8 cellular contexts compared by ENCODE assay signal in the genomic region with DNA sequence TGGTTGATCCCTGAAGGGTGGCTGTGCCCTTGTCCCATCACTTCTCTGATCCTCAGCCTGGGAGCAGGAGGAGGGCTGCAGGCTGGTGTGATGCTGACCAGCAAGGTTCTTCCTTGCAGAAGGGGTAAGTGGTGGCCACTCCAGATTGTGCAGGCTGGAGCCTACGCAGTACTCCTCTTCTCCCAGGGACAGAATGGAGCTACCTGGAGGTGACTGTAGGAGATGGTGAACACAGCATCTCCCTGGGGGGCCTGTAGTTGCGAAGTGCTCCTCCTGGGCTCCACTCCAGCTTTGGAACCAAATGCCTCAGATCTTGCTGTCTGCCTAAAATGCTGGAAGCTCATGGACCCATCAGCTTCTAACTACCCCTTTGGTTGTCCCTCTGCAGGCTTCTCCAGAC.
"Had no signal": no experiment of that assay in that cellular context is flagged by ENCODE, and none has a peak within 500 bp of the region (broad histone marks: within the 10 kb centered on the region; RNA-seq: fewer than 3 reads in every experiment).

No MANE protein-coding gene starts in this region.

- FAIRE-seq: HepG2, HTR-8/SVneo, K562 had no signal

- H3K4me3 ChIP-seq: K562 had no signal

- H3K9ac ChIP-seq: KMS-11 had no signal

- ATAC-seq: HepG2, K562 had no signal

- DNase-seq: IMR-90, KBM-7, KG1 had no signal

- H3K27ac ChIP-seq: HL-60, KMS-11 had no signal

- H3K4me2 ChIP-seq: KMS-11 had no signal
